ENCODE assay signal across 7 cellular contexts in genomic region chr21:42233067-42233981, GRCh38. TPM values are rescaled to one million over a fixed set of nuclear protein-coding genes. Genes with fewer than 3 reads are reported as not detected.
DNase-seq lines count a peak whose midpoint lies in the region; ATAC-seq and TF ChIP-seq lines count a peak whose summit lies in the region.

No MANE protein-coding gene starts in this region.

- no peak for TF ChIP-seq POLR2A in uterus (IDR thresholded peaks at IDR 0.05)

- peak in 2 of 4 experiments; percentile 28 to 29 for TF ChIP-seq CTCF in uterus (IDR thresholded peaks at IDR 0.05)

- no peaks in the 10 kb centered on the region for H3K9me3 ChIP-seq in uterus

- H3K27me3 ChIP-seq in uterus = no peaks in the 10 kb centered on the region

- ATAC-seq in GM18870 (IDR thresholded peaks at IDR 0.05; ENCODE audit: unreplicated experiment) (peak; percentile 46), HG02973 (IDR thresholded peaks at IDR 0.05; ENCODE audit: unreplicated experiment) (peak; percentile 45)

- peaks cover 0 to 17% of the 10 kb centered on the region in 2 donors for H3K4me1 ChIP-seq in uterus

- no peaks in the 10 kb centered on the region for H3K36me3 ChIP-seq in uterus

- DNase-seq in activated T-helper 1 cell treated with anti-CD3 and anti-CD28 coated beads, Interleukin-2, amount 50 U/mL, for 16 hours (ENCODE audit: low read depth in 1 of 2, low spot score in 1 of 2) = peak; percentile 47 to 64
- DNase-seq in germinal center (ENCODE audit: low spot score) (peak; percentile 86), posterior vena cava (ENCODE audit: low spot score) (peak; percentile 91), uterus (peak; percentile 70 to 72)

- intact Hi-C loops in posterior vena cava (cut with DNase I) (no loop called here), uterus (cut with DNase I; ENCODE audit: low total_unique reads) (no loop called here)

- no peak overlapping the region for H3K4me3 ChIP-seq in uterus

- H3K27ac ChIP-seq in uterus = peak overlapping the region; percentile 73 to 79

TF ChIP-seq in PFSK-1, 5 proteins besides CTCF, POLR2A, EP300 and RAD21:
- TF ChIP-seq SIN3A (IDR thresholded peaks at IDR 0.05; ENCODE audit: borderline replicate concordance, insufficient read depth, low read length) = peak; percentile 24; the same call in 1 of the 2 replicates
- TF ChIP-seq POLR2AphosphoS5 (IDR thresholded peaks at IDR 0.05; ENCODE audit: low read depth, low read length) = no peak
TF ChIP-seq in PFSK-1: peak in this region for 1.

RNA-seq across cellular contexts. Expression of gene ABCG1, which starts 14.4 kb away (rescaled TPM):
- polyA plus RNA-seq in PFSK-1 (2012; ENCODE audit: insufficient read length, low read depth) = 36.0 TPM
- total RNA-seq in posterior vena cava (10 to 100 TPM; 11.8 to 12.4 TPM), uterus (10 to 100 TPM; 11.8 to 51.7 (median 18.4) TPM)
